In the genomic region with DNA sequence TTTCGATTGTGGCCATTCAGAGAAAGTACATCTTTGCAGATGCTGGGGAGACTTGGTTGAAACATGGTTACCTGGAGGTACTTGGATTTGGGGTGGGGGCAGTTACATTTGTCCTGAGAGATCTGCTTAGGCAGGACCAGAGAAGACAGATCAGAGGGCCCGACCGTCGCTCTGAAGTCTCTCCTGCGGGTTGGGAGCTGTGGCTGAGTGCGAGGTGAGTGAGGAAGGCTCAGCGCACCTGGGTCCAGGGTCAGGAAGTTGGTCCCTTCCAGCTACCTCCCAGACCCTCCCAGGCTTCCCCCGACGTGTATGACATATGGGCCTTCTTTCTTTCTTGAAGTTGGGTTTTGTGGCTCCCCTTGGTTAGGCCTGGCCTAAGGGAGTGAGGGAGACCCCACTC, we compare ENCODE assay signal across 25 cellular contexts.
"Had no signal": no experiment of that assay in that cellular context is flagged by ENCODE, and none has a peak within 500 bp of the region (broad histone marks: within the 10 kb centered on the region; RNA-seq: fewer than 3 reads in every experiment).

No MANE protein-coding gene starts in this region.

- DNase-seq: activated CD4-positive, alpha-beta T cell treated with anti-CD3 and anti-CD28 coated beads, Interleukin-2, amount 10 ng/mL, durations not matched to agents 7 days and 5 days; activated CD4-positive, alpha-beta T cell treated with anti-CD3 and anti-CD28 coated beads, Interleukin-2, amount 50 U/mL, for 48 hours; activated CD8-positive, alpha-beta T cell treated with anti-CD3 and anti-CD28 coated beads, Interleukin-2, amount 10 ng/mL, durations not matched to agents 7 days and 5 days; activated gamma-delta T cell; activated naive CD4-positive, alpha-beta T cell treated with Interleukin-2 at 50 U/mL for 16 hours; activated naive CD8-positive, alpha-beta T cell treated with anti-CD3 and anti-CD28 coated beads, Interleukin-2, amount 10 ng/mL, durations not matched to agents 7 days and 5 days; activated T-cell treated with anti-CD3 and anti-CD28 coated beads, Interleukin-2, amount 50 U/mL, for 24 hours; NCI-H1092 treated with DMSO at 0.1 percent for 48 hours; NCI-H1417; NCI-H146; NCI-H187; NCI-H2081 treated with DMSO at 0.1 percent for 48 hours; NCI-H345; NCI-H526; NCI-H748 treated with DMSO at 0.1 percent for 48 hours; NK-92 treated with Interleukin-12 subunit alpha and Interleukin-12 subunit beta, amount 100 ng/mL, for 24 hours; PC-3; Peyer's patch; RPMI8226; SHP77 treated with DMSO at 0.1 percent for 48 hours; SK-N-SH had no signal

- H3K9me2 ChIP-seq: SK-N-SH had no signal

- H3K4me3 ChIP-seq: ascending aorta, cardiac muscle cell, Peyer's patch, SJSA1 had no signal

- H3K9ac ChIP-seq: KMS-11, SK-N-SH had no signal

- H3K4me1 ChIP-seq: ascending aorta had no signal

- H3K27ac ChIP-seq: ascending aorta, cardiac muscle cell, KMS-11, Peyer's patch, SJSA1 had no signal

- H3K36me3 ChIP-seq: ascending aorta, cardiac muscle cell, Peyer's patch, SJSA1 had no signal

- H3K27me3 ChIP-seq: ascending aorta, cardiac muscle cell, Peyer's patch, SJSA1 had no signal

- ATAC-seq: activated CD8-positive, alpha-beta T cell treated with anti-CD3 and anti-CD28 coated beads, Interleukin-2, amount 10 ng/mL, durations not matched to agents 7 days and 5 days; PC-3 had no signal

- H3K9me3 ChIP-seq: ascending aorta, Peyer's patch, SJSA1, SK-N-SH had no signal

- H3K4me2 ChIP-seq: KMS-11, SK-N-SH had no signal
